Comparison of ENCODE assay signal across 23 cellular contexts in the genomic region with DNA sequence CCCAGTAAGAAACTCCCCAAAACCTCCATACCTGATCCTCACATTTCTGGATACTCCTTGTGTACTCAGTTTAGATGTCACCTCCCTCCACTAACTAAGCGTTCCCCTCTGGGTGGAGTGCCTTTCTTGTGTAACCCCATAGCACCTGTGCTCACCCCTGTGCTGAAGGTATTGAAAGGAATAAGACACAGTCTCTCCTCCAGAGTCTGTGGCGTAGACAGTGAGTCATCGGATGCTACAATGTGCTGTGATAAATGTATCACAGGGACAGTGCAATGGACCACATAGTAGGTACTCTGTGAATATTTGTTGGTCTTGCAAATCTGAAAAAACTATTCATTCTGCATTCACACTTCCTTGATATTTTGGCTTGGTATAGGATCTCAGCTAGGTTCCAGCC. TPM values are rescaled to one million over a fixed set of nuclear protein-coding genes. Genes with fewer than 3 reads are reported as not detected.
A peak's percentile ranks its signal among the peaks of the same experiment; 100 is the strongest.
DNase-seq lines count a peak whose midpoint lies in the region; ATAC-seq and TF ChIP-seq lines count a peak whose summit lies in the region.
"Had no signal": no experiment of that assay in that cellular context is flagged by ENCODE, and none has a peak within 500 bp of the region (broad histone marks: within the 10 kb centered on the region; RNA-seq: fewer than 3 reads in every experiment).

No MANE protein-coding gene starts in this region.

- H3K4me1 Mint-ChIP-seq in mesothelial cell of epicardium = peaks cover 52% of the 10 kb centered on the region
- H3K4me1 Mint-ChIP-seq: CD4-positive, alpha-beta memory T cell had no signal

- no peak for ATAC-seq in HG03354 (IDR thresholded peaks at IDR 0.05; ENCODE audit: poor library complexity, severe bottlenecking, unreplicated experiment)
- ATAC-seq: activated CD8-positive, alpha-beta T cell treated with anti-CD3 and anti-CD28 coated beads for 36 hours had no signal

- no peaks in the 10 kb centered on the region for H3K36me3 ChIP-seq in A673 (ENCODE audit: insufficient read depth, low read length, poor library complexity, severe bottlenecking)
- no peaks in the 10 kb centered on the region for H3K36me3 ChIP-seq in MG63
- peaks cover 0 to 5% (median 3%) of the 10 kb centered on the region in 4 donors for H3K36me3 ChIP-seq in esophagus muscularis mucosa

- no peaks in the 10 kb centered on the region for H3K9me3 ChIP-seq in A673 (ENCODE audit: low read depth, low read length, poor library complexity, severe bottlenecking)
- H3K9me3 ChIP-seq in MG63 = no peaks in the 10 kb centered on the region
- H3K9me3 ChIP-seq in esophagus muscularis mucosa = no peaks in the 10 kb centered on the region
- H3K9me3 ChIP-seq: vagina had no signal

- no peaks in the 10 kb centered on the region for H3K27me3 Mint-ChIP-seq in mesothelial cell of epicardium (ENCODE audit: low read depth)

- no peak overlapping the region for H3K4me3 Mint-ChIP-seq in mesothelial cell of epicardium
- H3K4me3 Mint-ChIP-seq: activated CD8-positive, alpha-beta T cell treated with anti-CD3 and anti-CD28 coated beads for 36 hours; CD4-positive, alpha-beta memory T cell; GM23338 had no signal

- H3K4me3 ChIP-seq in A673 (ENCODE audit: low read depth, low read length, poor library complexity, severe bottlenecking) (no peak overlapping the region), MG63 (no peak overlapping the region), choroid plexus epithelial cell (ENCODE audit: low read depth, low read length) (no peak overlapping the region), esophagus muscularis mucosa (no peak overlapping the region)
- H3K4me3 ChIP-seq: GM23338, vagina had no signal

- BruUV-seq in A673 (replicated peaks; lab: Mats Ljungman, UMichigan) = no TSS peak

- H3K27me3 ChIP-seq in A673 (replicated peaks; ENCODE audit: insufficient read depth, low read depth, low read length, poor library complexity) = no peaks in the 10 kb centered on the region
- no peaks in the 10 kb centered on the region for H3K27me3 ChIP-seq in MG63
- no peaks in the 10 kb centered on the region for H3K27me3 ChIP-seq in esophagus muscularis mucosa
- H3K27me3 ChIP-seq: vagina had no signal

- TF ChIP-seq POLR2A in esophagus muscularis mucosa (IDR thresholded peaks at IDR 0.05; ENCODE audit: low read depth) = no peak

- H3K36me3 Mint-ChIP-seq in mesothelial cell of epicardium = peaks cover 5% of the 10 kb centered on the region
- H3K36me3 Mint-ChIP-seq: CD4-positive, alpha-beta memory T cell had no signal

- TF ChIP-seq EP300 in esophagus muscularis mucosa (IDR thresholded peaks at IDR 0.05) = no peak

- H3K9me3 Mint-ChIP-seq in mesothelial cell of epicardium = no peaks in the 10 kb centered on the region
- H3K9me3 Mint-ChIP-seq: activated CD8-positive, alpha-beta T cell treated with anti-CD3 and anti-CD28 coated beads for 36 hours; CD4-positive, alpha-beta memory T cell; GM23338 had no signal

- no peak for DNase-seq in A673 (ENCODE audit: low spot score)
- DNase-seq in MG63 = peak; percentile 25
- peak; percentile 37 for DNase-seq in choroid plexus epithelial cell (ENCODE audit: low read depth)
- DNase-seq in mesothelial cell of epicardium (ENCODE audit: low spot score in 2 of 2, unreplicated experiment in 2 of 2) = no peak
- DNase-seq in NCI-H2029 (lab: John Stamatoyannopoulos, UW) = no peak
- DNase-seq in esophagus muscularis mucosa (ENCODE audit: extremely low spot score) = no peak
- no peak for DNase-seq in GM19240 (ENCODE audit: insufficient read length, low spot score)
- DNase-seq: activated CD4-positive, CD25-positive, alpha-beta regulatory T cell; activated CD8-positive, alpha-beta T cell treated with anti-CD3 and anti-CD28 coated beads for 36 hours; activated naive CD4-positive, alpha-beta T cell treated with Interleukin-2 at 50 U/mL for 16 hours; activated T-cell treated with anti-CD3 and anti-CD28 coated beads, Interleukin-2, amount 50 U/mL, for 1 hour; anterior cingulate cortex; CD4-positive, alpha-beta memory T cell; DMS153; effector CD8-positive, alpha-beta T cell; GF-D8; left ventricle myocardium superior; NCI-H774; stimulated activated CD8-positive, alpha-beta memory T cell treated with anti-CD3 and anti-CD28 coated beads, Interleukin-4, amount 100 ng/mL, for 48 hours had no signal

- WGBS in esophagus muscularis mucosa = 92% methylated on average over 3 of the region's 3 CpGs

- POLR2A ChIA-PET in A673 (lab: Charles Lee; ENCODE audit: low non-redundant PET) = no interaction called here

- CTCF ChIA-PET in A673 (lab: Charles Lee) = no interaction called here

- H3K27ac ChIP-seq in A673 (ENCODE audit: low read depth, low read length, poor library complexity, severe bottlenecking) = peak overlapping the region; percentile 66
- no peak overlapping the region for H3K27ac ChIP-seq in esophagus muscularis mucosa (replicated peaks in 1 of 4)

- intact Hi-C loops in A673 (cut with micrococcal nuclease; ENCODE audit: unreplicated experiment) (no loop called here), esophagus muscularis mucosa (cut with DNase I) (no loop called here)

- H3K27ac Mint-ChIP-seq in mesothelial cell of epicardium = peak overlapping the region; percentile 8
- H3K27ac Mint-ChIP-seq: activated CD8-positive, alpha-beta T cell treated with anti-CD3 and anti-CD28 coated beads for 36 hours; GM23338 had no signal

- H3K4me1 ChIP-seq in A673 (ENCODE audit: insufficient read depth, low read length, poor library complexity, severe bottlenecking) = peaks cover 44% of the 10 kb centered on the region
- H3K4me1 ChIP-seq in esophagus muscularis mucosa = peaks cover 32 to 55% (median 42%) of the 10 kb centered on the region in 4 donors

- TF ChIP-seq CTCF in A673 (conservative IDR thresholded peaks at IDR 0.05; ENCODE audit: low read depth, low read length) (no peak), choroid plexus epithelial cell (conservative IDR thresholded peaks at IDR 0.05; ENCODE audit: low read depth, low read length) (no peak), mesothelial cell of epicardium (IDR thresholded peaks at IDR 0.05; ENCODE audit: unreplicated experiment) (no peak), esophagus muscularis mucosa (IDR thresholded peaks at IDR 0.05) (no peak)

RNA-seq across cellular contexts. Expression of gene TSPAN9, which starts 30.8 kb away (rescaled TPM):
- total RNA-seq in A673 (2021) = 35.5 and 41.9 TPM in 2 replicates
- total RNA-seq in MG63 (2014; rRNA removed; shearing (Covaris generic); ENCODE audit: low replicate concordance) = 25.8 and 31.0 TPM in 2 replicates
- 46.7 to 49.4 TPM (median 48.8 TPM) in 3 replicates for total RNA-seq in mesothelial cell of epicardium
- 10 to 100 TPM; 13.7 to 35.4 (median 26.7) TPM for total RNA-seq in esophagus muscularis mucosa
- total RNA-seq: T-helper 2 cell treated with Interferon-gamma antibody and Interleukin-4, amounts not matched to agents 100 ng/mL and 5 ng/mL, for 36 hours had no signal

Comparison
In these comparisons a context has a peak if more than half of its experiments do, and no peak if none do; other contexts are left out.
1. DNase-seq: peak in MG63 (single experiment) and choroid plexus epithelial cell (single experiment); none in A673 (single experiment), mesothelial cell of epicardium (0 of 2), NCI-H2029 (single experiment), esophagus muscularis mucosa (single experiment) and GM19240 (single experiment).